Comparison of ENCODE assay signal across 7 cellular contexts in the genomic region with DNA sequence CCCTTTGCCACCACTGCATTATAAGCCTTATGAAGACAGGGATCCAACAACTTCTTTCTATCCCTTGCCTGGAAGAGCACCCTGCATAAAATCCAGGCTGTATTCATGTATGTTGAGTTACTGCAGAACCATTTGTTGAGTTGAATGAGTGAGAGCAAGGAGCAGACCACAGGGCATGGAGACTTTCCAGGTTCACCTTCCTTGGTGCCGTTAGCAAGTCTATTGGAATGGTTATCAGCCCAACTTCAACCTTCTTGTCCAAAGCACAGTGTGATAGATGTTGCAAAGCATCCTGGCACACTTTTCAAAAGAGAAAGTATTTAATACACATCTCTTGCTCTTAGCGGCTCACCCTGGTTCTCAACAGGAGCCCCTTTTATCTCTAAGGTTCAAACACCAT.
"Had no signal": no experiment of that assay in that cellular context is flagged by ENCODE, and none has a peak within 500 bp of the region (broad histone marks: within the 10 kb centered on the region; RNA-seq: fewer than 3 reads in every experiment).

No MANE protein-coding gene starts in this region.

- H3K36me3 Mint-ChIP-seq: IgD-negative memory B cell had no signal

- FAIRE-seq: HepG2, HTR-8/SVneo, K562 had no signal

- H3K27ac Mint-ChIP-seq: IgD-negative memory B cell had no signal

- DNase-seq: IMR-90, KBM-7 had no signal

- H3K27ac ChIP-seq: HL-60 had no signal

- H3K4me3 Mint-ChIP-seq: IgD-negative memory B cell had no signal

- H3K4me3 ChIP-seq: K562 had no signal
